Comparison of ENCODE assay signal across 8 cellular contexts in genomic region chr19:51422053-51422448, GRCh38.
DNase-seq lines count a peak whose midpoint lies in the region; ATAC-seq and TF ChIP-seq lines count a peak whose summit lies in the region.

No MANE protein-coding gene starts in this region.

- peak overlapping the region; percentile 51 for H3K27ac Mint-ChIP-seq in central memory CD8-positive, alpha-beta T cell (ENCODE audit: low read depth)

- DNase-seq in LoVo (ENCODE audit: low spot score) (peak; percentile 76), kidney glomerular epithelial cell (lab: John Stamatoyannopoulos, UW) (peak; percentile 71), putamen (ENCODE audit: low spot score) (no peak), cortex of kidney (lab: John Stamatoyannopoulos, UW) (no peak)
- peak; percentile 98 for DNase-seq in activated CD4-positive, CD25-positive, alpha-beta regulatory T cell treated with anti-CD3 and anti-CD28 coated beads, Interleukin-2, amount 50 U/mL, for 72 hours
- DNase-seq in central memory CD8-positive, alpha-beta T cell (ENCODE audit: low spot score in 2 of 2) = peak; percentile 68 to 87
- DNase-seq in stimulated activated CD4-positive, alpha-beta T cell treated with anti-CD3 and anti-CD28 coated beads, Interleukin-2, amount 100 ng/mL, for 4 hours (ENCODE audit: low read depth) = peak; percentile 74

- peak; percentile 50 for ATAC-seq in central memory CD8-positive, alpha-beta T cell (replicated peaks; ENCODE audit: extremely low read depth, poor library complexity, severe bottlenecking)

- H3K36me3 Mint-ChIP-seq in central memory CD8-positive, alpha-beta T cell (ENCODE audit: insufficient read depth) = peaks cover 5% of the 10 kb centered on the region

- peaks cover 4% of the 10 kb centered on the region for H3K4me1 Mint-ChIP-seq in central memory CD8-positive, alpha-beta T cell

- no peak overlapping the region for H3K4me3 Mint-ChIP-seq in central memory CD8-positive, alpha-beta T cell

- TF ChIP-seq CTCF in GM12874 (IDR thresholded peaks at IDR 0.05; ENCODE audit: insufficient read depth, low read depth, low read length) = peak; percentile 100

- peaks cover 54% of the 10 kb centered on the region for H3K27me3 Mint-ChIP-seq in central memory CD8-positive, alpha-beta T cell

- H3K9me3 Mint-ChIP-seq in central memory CD8-positive, alpha-beta T cell = no peaks in the 10 kb centered on the region

Comparison
In these comparisons a context has a peak if more than half of its experiments do, and no peak if none do; other contexts are left out.
1. DNase-seq: peak in LoVo (single experiment), activated CD4-positive, CD25-positive, alpha-beta regulatory T cell treated with anti-CD3 and anti-CD28 coated beads, Interleukin-2, amount 50 U/mL, for 72 hours (single experiment), central memory CD8-positive, alpha-beta T cell (2 of 2), kidney glomerular epithelial cell (single experiment) and stimulated activated CD4-positive, alpha-beta T cell treated with anti-CD3 and anti-CD28 coated beads, Interleukin-2, amount 100 ng/mL, for 4 hours (single experiment); none in putamen (single experiment) and cortex of kidney (single experiment).